16 cellular contexts compared by ENCODE assay signal in genomic region chr14:88592016-88592415, GRCh38. TPM values are rescaled to one million over a fixed set of nuclear protein-coding genes. Genes with fewer than 3 reads are reported as not detected.
"Had no signal": no experiment of that assay in that cellular context is flagged by ENCODE, and none has a peak within 500 bp of the region (broad histone marks: within the 10 kb centered on the region; RNA-seq: fewer than 3 reads in every experiment).

No MANE protein-coding gene starts in this region.

- H3K4me3 ChIP-seq: cardiac muscle cell, dorsolateral prefrontal cortex, gastroesophageal sphincter, heart right ventricle, spleen, tibial artery had no signal

- ATAC-seq: gastroesophageal sphincter; heart right ventricle; naive thymus-derived CD4-positive, alpha-beta T cell; WTC11 had no signal

- H3K9me3 ChIP-seq: gastroesophageal sphincter, heart right ventricle, spleen, tibial artery had no signal

- H3K27ac ChIP-seq: heart right ventricle, spleen, tibial artery had no signal

- DNase-seq: activated CD4-positive, alpha-beta memory T cell treated with anti-CD3 and anti-CD28 coated beads for 36 hours; activated CD4-positive, alpha-beta T cell treated with anti-CD3 and anti-CD28 coated beads for 4 hours; endodermal cell; erythroblast; heart right ventricle; immature natural killer cell; mesenchymal stem cell; naive thymus-derived CD4-positive, alpha-beta T cell; retina; spleen; stimulated activated naive CD4-positive, alpha-beta T cell; tibial artery had no signal

- H3K27me3 ChIP-seq: cardiac muscle cell, dorsolateral prefrontal cortex, gastroesophageal sphincter, heart right ventricle, spleen, tibial artery had no signal

- H3K4me1 ChIP-seq: heart right ventricle, spleen, tibial artery had no signal

RNA-seq across cellular contexts. Expression of gene PTPN21, which starts 37.2 kb away (rescaled TPM):
- polyA plus RNA-seq: immature natural killer cell; naive thymus-derived CD4-positive, alpha-beta T cell had no signal
